Comparison of ENCODE assay signal across 7 cellular contexts in the genomic region with DNA sequence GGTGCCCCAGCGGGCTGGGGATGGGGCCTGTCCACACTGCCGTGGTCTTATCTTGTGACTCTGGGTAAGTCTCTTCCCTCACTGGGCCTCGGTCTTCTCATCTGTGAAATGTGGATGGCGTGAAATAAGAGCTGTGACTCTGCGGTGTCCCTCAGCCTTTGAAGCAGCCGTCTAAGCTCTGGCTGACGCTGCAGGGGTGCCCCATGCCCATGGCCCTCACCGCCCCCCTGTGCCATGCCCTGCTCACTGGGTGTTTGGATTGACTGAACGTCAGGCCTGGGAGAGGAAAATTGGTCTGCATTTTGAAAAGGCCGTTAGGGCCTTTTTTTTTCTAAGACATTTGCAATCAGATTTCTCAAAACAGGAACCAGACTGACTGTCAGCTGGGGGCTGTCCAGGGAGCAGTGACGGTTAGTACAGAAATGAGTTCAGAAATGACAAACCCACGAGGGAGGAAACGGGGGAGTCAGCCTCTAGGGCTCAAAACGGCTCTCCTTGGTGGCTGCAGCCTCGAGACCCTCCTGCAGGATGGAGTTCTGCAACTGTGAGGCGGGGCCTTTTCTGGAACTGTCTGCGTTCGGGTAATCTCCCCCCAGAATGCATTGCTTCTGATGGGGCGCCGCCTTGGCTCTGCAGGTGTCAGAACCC. TPM values are rescaled to one million over a fixed set of nuclear protein-coding genes. Genes with fewer than 3 reads are reported as not detected.
A peak's percentile ranks its signal among the peaks of the same experiment; 100 is the strongest.
DNase-seq lines count a peak whose midpoint lies in the region; ATAC-seq lines count a peak whose summit lies in the region.

No MANE protein-coding gene starts in this region.

- peaks cover 77% of the 10 kb centered on the region for H3K36me3 Mint-ChIP-seq in activated T-helper 17 cell treated with anti-CD3 and anti-CD28 coated beads, Interleukin-2, amount 50 U/mL, for 72 hours (ENCODE audit: low read depth)

- peak; percentile 61 for ATAC-seq in activated T-helper 17 cell treated with anti-CD3 and anti-CD28 coated beads, Interleukin-2, amount 50 U/mL, for 72 hours (replicated peaks)
- ATAC-seq in left cardiac atrium: no peak

- H3K4me1 Mint-ChIP-seq in activated T-helper 17 cell treated with anti-CD3 and anti-CD28 coated beads, Interleukin-2, amount 50 U/mL, for 72 hours: peaks cover 40% of the 10 kb centered on the region

- peak overlapping the region; percentile 99 for H3K4me3 Mint-ChIP-seq in activated T-helper 17 cell treated with anti-CD3 and anti-CD28 coated beads, Interleukin-2, amount 50 U/mL, for 72 hours

- no peaks in the 10 kb centered on the region for H3K9me3 Mint-ChIP-seq in activated T-helper 17 cell treated with anti-CD3 and anti-CD28 coated beads, Interleukin-2, amount 50 U/mL, for 72 hours

- H3K27ac Mint-ChIP-seq in activated T-helper 17 cell treated with anti-CD3 and anti-CD28 coated beads, Interleukin-2, amount 50 U/mL, for 72 hours: peak overlapping the region; percentile 99

- DNase-seq in GM19240 (ENCODE audit: insufficient read length, low spot score) (peak; percentile 76), Kasumi-1 (lab: John Stamatoyannopoulos, UW) (peak; percentile 99), left cardiac atrium (peak; percentile 33), putamen (ENCODE audit: low spot score) (no peak), SHP77 treated with DMSO at 0.1 percent for 48 hours (lab: John Stamatoyannopoulos, UW) (no peak)
- DNase-seq in stimulated activated CD4-positive, alpha-beta T cell treated with anti-CD3 and anti-CD28 coated beads, Interleukin-4, amount 100 ng/mL, for 1 hour: peak; percentile 58

- H3K27me3 Mint-ChIP-seq in activated T-helper 17 cell treated with anti-CD3 and anti-CD28 coated beads, Interleukin-2, amount 50 U/mL, for 72 hours: no peaks in the 10 kb centered on the region

- intact Hi-C loops in left cardiac atrium (cut with DNase I): loop anchor here in 1 of 2 donors (2.0 kb wide), 1 partner anchor 49 kb away; no protein-coding TSS in a partner anchor

RNA-seq across cellular contexts. Expression of gene GRK2, which starts 1.9 kb away (rescaled TPM):
- 100 to 1,000 TPM; 197 to 265 TPM for total RNA-seq in activated T-helper 17 cell treated with anti-CD3 and anti-CD28 coated beads, Interleukin-2, amount 50 U/mL, for 72 hours
- total RNA-seq in left cardiac atrium: 10 to 100 TPM; 51.6 to 52.6 TPM

RNA-seq across cellular contexts. Expression of gene ANKRD13D, which starts 20.9 kb away (rescaled TPM):
- 100 to 1,000 TPM; 102 to 137 TPM for total RNA-seq in activated T-helper 17 cell treated with anti-CD3 and anti-CD28 coated beads, Interleukin-2, amount 50 U/mL, for 72 hours
- 10 to 100 TPM; 22.1 to 22.6 TPM for total RNA-seq in left cardiac atrium

RNA-seq across cellular contexts. Expression of gene SSH3, which starts 35.2 kb away (rescaled TPM):
- 10 to 100 TPM; 15.8 to 22.0 TPM for total RNA-seq in activated T-helper 17 cell treated with anti-CD3 and anti-CD28 coated beads, Interleukin-2, amount 50 U/mL, for 72 hours
- 10 to 100 TPM; 18.1 to 22.2 TPM for total RNA-seq in left cardiac atrium

Comparison
In these comparisons a context has a peak if more than half of its experiments do, and no peak if none do; other contexts are left out.
1. DNase-seq: peak in GM19240 (single experiment), Kasumi-1 (2 of 2), left cardiac atrium (single experiment) and stimulated activated CD4-positive, alpha-beta T cell treated with anti-CD3 and anti-CD28 coated beads, Interleukin-4, amount 100 ng/mL, for 1 hour (single experiment); none in putamen (single experiment) and SHP77 treated with DMSO at 0.1 percent for 48 hours (single experiment).
2. RNA of gene ANKRD13D, which starts 20.9 kb away (total RNA-seq): 102 to 137 TPM in activated T-helper 17 cell treated with anti-CD3 and anti-CD28 coated beads, Interleukin-2, amount 50 U/mL, for 72 hours; 22.1 to 22.6 TPM in left cardiac atrium; every median in the first group is over 4 times any median in the second.